In the genomic region with DNA sequence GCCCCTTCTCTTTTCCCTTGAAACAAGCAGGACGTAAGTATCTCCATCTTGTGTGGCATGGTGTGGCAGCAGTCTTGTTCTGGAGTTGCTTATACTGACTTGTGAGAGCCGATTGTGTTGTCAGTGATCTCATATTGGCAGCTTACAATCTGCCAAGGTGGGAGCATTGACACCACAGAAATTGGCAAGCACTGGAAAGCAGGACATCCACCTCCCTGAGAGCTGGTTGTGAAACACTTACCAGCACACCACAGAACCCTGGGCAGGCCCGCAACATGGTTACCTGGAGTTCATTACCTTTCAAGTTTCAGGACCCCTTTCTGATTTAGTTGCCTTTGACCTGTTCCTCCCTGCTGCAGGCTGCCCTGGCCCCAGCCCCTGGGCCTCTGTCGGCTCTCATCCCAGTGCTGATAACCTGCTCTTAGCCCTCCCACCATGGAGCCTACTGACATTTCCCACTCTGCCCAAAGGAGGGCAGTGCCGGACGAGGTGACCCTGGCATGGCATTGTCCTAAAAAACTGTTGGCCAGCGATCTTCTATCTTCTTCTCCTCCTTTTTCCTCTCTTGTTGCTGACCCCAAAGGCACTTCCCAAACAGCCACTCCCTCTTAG, we compare ENCODE assay signal across 20 cellular contexts. TPM values are rescaled to one million over a fixed set of nuclear protein-coding genes. Genes with fewer than 3 reads are reported as not detected.
DNase-seq lines count a peak whose midpoint lies in the region; ATAC-seq and TF ChIP-seq lines count a peak whose summit lies in the region.
"Had no signal": no experiment of that assay in that cellular context is flagged by ENCODE, and none has a peak within 500 bp of the region (broad histone marks: within the 10 kb centered on the region; RNA-seq: fewer than 3 reads in every experiment).

No MANE protein-coding gene starts in this region.

- no TSS peak for BruUV-seq in HCT116 (replicated peaks; lab: Mats Ljungman, UMichigan)

- no peak overlapping the region for H3K4me3 Mint-ChIP-seq in T-helper 17 cell
- H3K4me3 Mint-ChIP-seq in activated T-helper 2 cell treated with anti-CD3 and anti-CD28 coated beads, Interferon-gamma antibody, Interleukin-2, Interleukin-4, amounts not matched to agents 10 μg/mL and 5 μg/mL and 100 μg/mL, durations not matched to agents 14 hours and 24 hours and 36 hours (ENCODE audit: low read depth): no peak overlapping the region
- H3K4me3 Mint-ChIP-seq: activated CD8-positive, alpha-beta memory T cell treated with anti-CD3 and anti-CD28 coated beads, Interleukin-2, amount 10 ng/mL, durations not matched to agents 7 days and 5 days; activated naive CD4-positive, alpha-beta T cell treated with anti-CD3 and anti-CD28 coated beads, Interleukin-2, amount 50 U/mL, for 24 hours; mesothelial cell of epicardium had no signal

- H3K9me3 ChIP-seq in BLaER1 treated with 17β-estradiol and CSF1 and Interleukin-3, amounts not matched to agents 10 nM and 100 nM (replicated peaks in 1 of 11): no peaks in the 10 kb centered on the region
- H3K9me3 ChIP-seq in HCT116 (ENCODE audit: control insufficient read depth in 1 of 2, insufficient read depth in 1 of 2, low read depth in 1 of 2, low read length in 2 of 2): no peaks in the 10 kb centered on the region
- H3K9me3 ChIP-seq in T-helper 17 cell (ENCODE audit: control insufficient read depth, low read length, poor library complexity, severe bottlenecking): no peaks in the 10 kb centered on the region
- H3K9me3 ChIP-seq: thoracic aorta had no signal

- H3K9ac ChIP-seq in BLaER1 treated with 17β-estradiol and CSF1 and Interleukin-3, amounts not matched to agents 10 nM and 100 nM: 0 out of 22 replicates have a peak overlapping the region, but pooled peaks of 2 of the 11 experiments have one; percentile 2 to 18
- H3K9ac ChIP-seq in HCT116 (ENCODE audit: low read length): no peak overlapping the region
- H3K9ac ChIP-seq: parathyroid adenoma had no signal

- H3K27ac Mint-ChIP-seq in T-helper 17 cell: peak overlapping the region; percentile 81
- no peak overlapping the region for H3K27ac Mint-ChIP-seq in activated T-helper 2 cell treated with anti-CD3 and anti-CD28 coated beads, Interferon-gamma antibody, Interleukin-2, Interleukin-4, amounts not matched to agents 10 μg/mL and 5 μg/mL and 100 μg/mL, durations not matched to agents 14 hours and 24 hours and 36 hours
- H3K27ac Mint-ChIP-seq: activated CD8-positive, alpha-beta memory T cell treated with anti-CD3 and anti-CD28 coated beads, Interleukin-2, amount 10 ng/mL, durations not matched to agents 7 days and 5 days; activated naive CD4-positive, alpha-beta T cell treated with anti-CD3 and anti-CD28 coated beads, Interleukin-2, amount 50 U/mL, for 24 hours; mesothelial cell of epicardium had no signal

- peak; percentile 59 for TF ChIP-seq RAD21 in HCT116 (IDR thresholded peaks at IDR 0.05; ENCODE audit: low read depth)

- H3K9me2 ChIP-seq in HCT116 (ENCODE audit: insufficient read depth): no peaks in the 10 kb centered on the region

- H3K79me2 ChIP-seq in HCT116 (ENCODE audit: insufficient read depth, low read length): no peaks in the 10 kb centered on the region
- H3K79me2 ChIP-seq: parathyroid adenoma had no signal

- TF ChIP-seq POLR2A in HCT116 (IDR thresholded peaks at IDR 0.05; ENCODE audit: borderline replicate concordance, extremely low read depth, insufficient read depth, insufficient read length): no peak

- intact Hi-C loops in HCT116 (cut with micrococcal nuclease): loop anchor here (10.0 kb wide), 1 partner anchor 189 kb away; no protein-coding TSS in a partner anchor
- intact Hi-C loops in activated T-helper 2 cell treated with anti-CD3 and anti-CD28 coated beads, Interferon-gamma antibody, Interleukin-2, Interleukin-4, amounts not matched to agents 10 μg/mL and 5 μg/mL and 100 μg/mL, durations not matched to agents 14 hours and 24 hours and 36 hours (cut with micrococcal nuclease): no loop called here

- peaks cover 5% of the 10 kb centered on the region for H3K4me1 Mint-ChIP-seq in T-helper 17 cell
- H3K4me1 Mint-ChIP-seq in activated T-helper 2 cell treated with anti-CD3 and anti-CD28 coated beads, Interferon-gamma antibody, Interleukin-2, Interleukin-4, amounts not matched to agents 10 μg/mL and 5 μg/mL and 100 μg/mL, durations not matched to agents 14 hours and 24 hours and 36 hours (ENCODE audit: low read depth): no peaks in the 10 kb centered on the region
- H3K4me1 Mint-ChIP-seq: activated CD8-positive, alpha-beta memory T cell treated with anti-CD3 and anti-CD28 coated beads, Interleukin-2, amount 10 ng/mL, durations not matched to agents 7 days and 5 days; activated naive CD4-positive, alpha-beta T cell treated with anti-CD3 and anti-CD28 coated beads, Interleukin-2, amount 50 U/mL, for 24 hours; mesothelial cell of epicardium had no signal

- ATAC-seq in HCT116: peak; percentile 82
- no peak for ATAC-seq in T-helper 17 cell
- ATAC-seq: activated CD8-positive, alpha-beta memory T cell treated with anti-CD3 and anti-CD28 coated beads, Interleukin-2, amount 10 ng/mL, durations not matched to agents 7 days and 5 days had no signal

- peak overlapping the region in 9 of 11 experiments; percentile 18 to 72 (median 60); a peak in 17 of 22 replicates for H3K4me2 ChIP-seq in BLaER1 treated with 17β-estradiol and CSF1 and Interleukin-3, amounts not matched to agents 10 nM and 100 nM
- no peak overlapping the region for H3K4me2 ChIP-seq in HCT116 (ENCODE audit: low read length)

- no peaks in the 10 kb centered on the region for H3K9me3 Mint-ChIP-seq in activated T-helper 2 cell treated with anti-CD3 and anti-CD28 coated beads, Interferon-gamma antibody, Interleukin-2, Interleukin-4, amounts not matched to agents 10 μg/mL and 5 μg/mL and 100 μg/mL, durations not matched to agents 14 hours and 24 hours and 36 hours
- H3K9me3 Mint-ChIP-seq: activated naive CD4-positive, alpha-beta T cell treated with anti-CD3 and anti-CD28 coated beads, Interleukin-2, amount 50 U/mL, for 24 hours; mesothelial cell of epicardium had no signal

- CTCF ChIA-PET in HCT116 (lab: Charles Lee): no interaction called here

- peaks cover 0 to 4% (median 0%) of the 10 kb centered on the region in 11 experiments; a peak in 1 of 22 replicates for H4K20me1 ChIP-seq in BLaER1 treated with 17β-estradiol and CSF1 and Interleukin-3, amounts not matched to agents 10 nM and 100 nM
- H4K20me1 ChIP-seq in HCT116 (ENCODE audit: insufficient read depth): no peaks in the 10 kb centered on the region

- RAD21 ChIA-PET in HCT116 (lab: Charles Lee; ENCODE audit: low non-redundant PET in 1 of 2, low total read pairs in 2 of 2, uncharacterized antibody in 2 of 2, unreplicated experiment in 2 of 2): no interaction called here

- H3K4me1 ChIP-seq in BLaER1 treated with 17β-estradiol and CSF1 and Interleukin-3, amounts not matched to agents 10 nM and 100 nM: peaks cover 0 to 36% (median 31%) of the 10 kb centered on the region in 10 experiments; a peak in 17 of 20 replicates
- H3K4me1 ChIP-seq in HCT116 (ENCODE audit: control insufficient read depth in 1 of 2, insufficient read depth in 2 of 2, low read length in 2 of 2): peaks cover 0 to 20% of the 10 kb centered on the region in 2 experiments; a peak in 2 of 4 replicates

- H3K27me3 Mint-ChIP-seq in T-helper 17 cell: peaks cover 54% of the 10 kb centered on the region
- peaks cover 2% of the 10 kb centered on the region for H3K27me3 Mint-ChIP-seq in activated T-helper 2 cell treated with anti-CD3 and anti-CD28 coated beads, Interferon-gamma antibody, Interleukin-2, Interleukin-4, amounts not matched to agents 10 μg/mL and 5 μg/mL and 100 μg/mL, durations not matched to agents 14 hours and 24 hours and 36 hours (ENCODE audit: low read depth)

- no peak overlapping the region for H2AFZ ChIP-seq in HCT116 (ENCODE audit: low read depth, low read length, poor library complexity, severe bottlenecking)
- H2AFZ ChIP-seq: parathyroid adenoma had no signal

- H3K36me3 Mint-ChIP-seq in T-helper 17 cell (ENCODE audit: low read depth): peaks cover 5% of the 10 kb centered on the region
- H3K36me3 Mint-ChIP-seq in activated T-helper 2 cell treated with anti-CD3 and anti-CD28 coated beads, Interferon-gamma antibody, Interleukin-2, Interleukin-4, amounts not matched to agents 10 μg/mL and 5 μg/mL and 100 μg/mL, durations not matched to agents 14 hours and 24 hours and 36 hours (ENCODE audit: low read depth): no peaks in the 10 kb centered on the region
- H3K36me3 Mint-ChIP-seq: activated CD8-positive, alpha-beta memory T cell treated with anti-CD3 and anti-CD28 coated beads, Interleukin-2, amount 10 ng/mL, durations not matched to agents 7 days and 5 days; activated naive CD4-positive, alpha-beta T cell treated with anti-CD3 and anti-CD28 coated beads, Interleukin-2, amount 50 U/mL, for 24 hours; mesothelial cell of epicardium had no signal

- POLR2A ChIA-PET in HCT116 (lab: Charles Lee): no interaction called here

- peak in 2 of 3 experiments; percentile 43 to 48; a peak in 5 of 6 replicates for TF ChIP-seq CTCF in HCT116 (IDR thresholded peaks at IDR 0.05 in 2 of 3, conservative IDR thresholded peaks at IDR 0.05 in 1 of 3; ENCODE audit: borderline replicate concordance in 1 of 3, insufficient read depth in 1 of 3, low read depth in 2 of 3, low read length in 2 of 3)

- no peak overlapping the region for H3K4me3 ChIP-seq in BLaER1 treated with 17β-estradiol and CSF1 and Interleukin-3, amounts not matched to agents 10 nM and 100 nM
- no peak overlapping the region for H3K4me3 ChIP-seq in HCT116 (replicated peaks in 1 of 2; ENCODE audit: low read depth in 1 of 2, low read length in 2 of 2)
- H3K4me3 ChIP-seq: thoracic aorta had no signal

- DNase-seq in HCT116 (ENCODE audit: low read depth, low spot score) (no peak), T-helper 17 cell (no peak), mesenteric fat pad (ENCODE audit: low spot score) (peak; percentile 83), germinal center (ENCODE audit: low spot score) (no peak), GM19238 (ENCODE audit: insufficient read length, low spot score) (no peak)
- no peak for DNase-seq in activated T-helper 2 cell treated with anti-CD3 and anti-CD28 coated beads, Interferon-gamma antibody, Interleukin-2, Interleukin-4, amounts not matched to agents 10 μg/mL and 5 μg/mL and 100 μg/mL, durations not matched to agents 14 hours and 24 hours and 36 hours (ENCODE audit: low spot score)
- DNase-seq in stimulated activated CD4-positive, alpha-beta T cell treated with anti-CD3 and anti-CD28 coated beads, Interleukin-2, amount 100 ng/mL, for 48 hours: no peak
- DNase-seq: activated CD8-positive, alpha-beta memory T cell treated with anti-CD3 and anti-CD28 coated beads, Interleukin-2, amount 10 ng/mL, durations not matched to agents 7 days and 5 days; AML-193; caudate nucleus; DMS79; foreskin melanocyte; NCI-H1930; NCI-H526; SHP77 treated with DMSO at 0.1 percent for 48 hours had no signal

- no peaks in the 10 kb centered on the region for H3K36me3 ChIP-seq in BLaER1 treated with 17β-estradiol and CSF1 and Interleukin-3, amounts not matched to agents 10 nM and 100 nM
- H3K36me3 ChIP-seq in HCT116 (ENCODE audit: control insufficient read depth in 1 of 2, insufficient read depth in 2 of 2, low read length in 2 of 2): no peaks in the 10 kb centered on the region
- H3K36me3 ChIP-seq: thoracic aorta had no signal

- H3K27me3 ChIP-seq in BLaER1 treated with 17β-estradiol and CSF1 and Interleukin-3, amounts not matched to agents 10 nM and 100 nM: no peaks in the 10 kb centered on the region
- no peaks in the 10 kb centered on the region for H3K27me3 ChIP-seq in HCT116 (ENCODE audit: insufficient read depth, low read length)

- H3K27ac ChIP-seq in BLaER1 treated with 17β-estradiol and CSF1 and Interleukin-3, amounts not matched to agents 10 nM and 100 nM: peak overlapping the region in 5 of 11 experiments; percentile 7 to 42 (median 26); a peak in 7 of 22 replicates
- no peak overlapping the region for H3K27ac ChIP-seq in HCT116 (ENCODE audit: low read depth, low read length)
- H3K27ac ChIP-seq: parathyroid adenoma, thoracic aorta had no signal

RNA-seq across cellular contexts. Expression of gene ATP2B2, which starts 10.6 kb away (rescaled TPM):
- total RNA-seq in HCT116 (2021; ENCODE audit: unreplicated experiment) (not detected), T-helper 17 cell (not detected), mesenteric fat pad (0.16 TPM)
- 0.01 TPM in 2 replicates for polyA plus RNA-seq in HCT116 (2012)
- total RNA-seq in activated T-helper 2 cell treated with anti-CD3 and anti-CD28 coated beads, Interferon-gamma antibody, Interleukin-2, Interleukin-4, amounts not matched to agents 10 μg/mL and 5 μg/mL and 100 μg/mL, durations not matched to agents 14 hours and 24 hours and 36 hours: not detected in 2 replicates
- total RNA-seq: activated CD8-positive, alpha-beta memory T cell treated with anti-CD3 and anti-CD28 coated beads, Interleukin-2, amount 10 ng/mL, durations not matched to agents 7 days and 5 days; mesothelial cell of epicardium; thoracic aorta had no signal
